ENCODE assay signal across 13 cellular contexts in the genomic region with DNA sequence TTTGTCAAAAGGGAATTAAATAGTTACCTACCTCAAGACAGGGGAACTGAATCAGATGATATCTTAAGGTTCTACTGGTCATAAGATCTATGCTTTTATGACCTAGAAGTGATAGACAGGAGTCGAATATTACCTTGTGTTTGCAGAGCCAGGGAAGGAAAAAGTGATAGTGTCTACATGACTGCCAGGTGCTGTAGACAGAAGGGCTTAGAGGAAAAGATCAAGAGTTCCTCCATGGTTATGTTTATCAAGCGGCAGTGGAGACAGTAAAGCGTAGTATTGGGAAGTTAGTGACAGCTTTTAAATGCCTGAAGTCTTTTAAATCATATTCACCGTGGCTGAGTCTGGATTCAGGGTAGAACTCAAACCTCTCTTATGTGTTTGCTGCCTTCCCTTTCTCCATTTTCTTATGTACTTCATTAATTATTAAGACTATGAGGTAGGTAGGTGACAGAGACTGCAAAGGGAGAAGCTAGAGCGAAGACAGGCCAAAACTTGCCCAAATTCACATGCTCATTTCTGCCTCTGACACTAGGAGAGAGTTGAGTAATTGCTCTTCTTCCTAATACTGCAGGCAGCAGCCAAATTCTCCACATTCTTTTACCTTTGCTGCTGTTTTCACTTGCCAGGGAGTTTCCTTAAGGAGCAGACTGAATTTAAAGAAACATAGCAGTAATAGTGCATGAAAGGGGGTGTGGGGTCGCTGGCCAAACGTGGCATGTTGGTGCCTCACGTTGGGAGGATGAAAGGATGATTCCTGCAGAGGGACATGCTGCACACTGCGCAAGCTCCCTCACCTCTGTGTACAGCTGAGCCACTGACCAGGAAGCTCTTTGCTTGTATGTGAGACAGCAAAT. TPM values are rescaled to one million over a fixed set of nuclear protein-coding genes. Genes with fewer than 3 reads are reported as not detected.
DNase-seq lines count a peak whose midpoint lies in the region; TF ChIP-seq lines count a peak whose summit lies in the region.
"Had no signal": no experiment of that assay in that cellular context is flagged by ENCODE, and none has a peak within 500 bp of the region (broad histone marks: within the 10 kb centered on the region; RNA-seq: fewer than 3 reads in every experiment).

No MANE protein-coding gene starts in this region.

- no peak for TF ChIP-seq CTCF in type B pancreatic cell (conservative IDR thresholded peaks at IDR 0.05)

- no peak overlapping the region for H3K23ac ChIP-seq in mesenchymal stem cell (ENCODE audit: low read length in 2 of 2)

- peak overlapping the region; percentile 68 for H3K27ac Mint-ChIP-seq in type B pancreatic cell
- H3K27ac Mint-ChIP-seq: T-helper 1 cell treated with Interleukin-12 subunit alpha and Interleukin-12 subunit beta and Interleukin-4 antibody, amounts not matched to agents 30 μg/mL and 1 μg/mL, for 36 hours had no signal

- H3K36me3 Mint-ChIP-seq in type B pancreatic cell = peaks cover 7% of the 10 kb centered on the region

- H3K36me3 ChIP-seq in HUES6 (ENCODE audit: control insufficient read depth, insufficient read depth, low read length) (no peaks in the 10 kb centered on the region), mesenchymal stem cell (ENCODE audit: control insufficient read depth in 1 of 2, insufficient read depth in 2 of 2, low read depth in 1 of 2, low read length in 2 of 2) (no peaks in the 10 kb centered on the region)

- H3K4me1 ChIP-seq in HUES6 (ENCODE audit: control insufficient read depth, insufficient read depth, low read length) (peaks cover 94% of the 10 kb centered on the region), mesenchymal stem cell (ENCODE audit: control insufficient read depth, insufficient read depth, low read depth, low read length) (peaks cover 16% of the 10 kb centered on the region)

- no peaks in the 10 kb centered on the region for H3K9me3 Mint-ChIP-seq in type B pancreatic cell
- H3K9me3 Mint-ChIP-seq: T-helper 1 cell treated with Interleukin-12 subunit alpha and Interleukin-12 subunit beta and Interleukin-4 antibody, amounts not matched to agents 30 μg/mL and 1 μg/mL, for 36 hours had no signal

- peak overlapping the region; percentile 36 for H3K4me2 ChIP-seq in mesenchymal stem cell (ENCODE audit: low read length, poor library complexity, severe bottlenecking)

- no peak overlapping the region for H2BK120ac ChIP-seq in mesenchymal stem cell (ENCODE audit: low read depth, low read length)

- no peak overlapping the region for H3K4ac ChIP-seq in mesenchymal stem cell (ENCODE audit: low read depth in 1 of 2, low read length in 2 of 2)

- 58% methylated on average over 8 of the region's 9 CpGs for WGBS in mesenchymal stem cell

- peak overlapping the region; percentile 23 for H3K4me3 Mint-ChIP-seq in type B pancreatic cell
- H3K4me3 Mint-ChIP-seq: T-helper 1 cell treated with Interleukin-12 subunit alpha and Interleukin-12 subunit beta and Interleukin-4 antibody, amounts not matched to agents 30 μg/mL and 1 μg/mL, for 36 hours had no signal

- H2BK12ac ChIP-seq in mesenchymal stem cell (ENCODE audit: low read length in 2 of 2) = peak overlapping the region in 1 of 2 experiments; percentile 0

- no peak overlapping the region for H2AFZ ChIP-seq in mesenchymal stem cell (ENCODE audit: low read depth, low read length)

- peak overlapping the region in 1 of 2 experiments; percentile 5 for H3K14ac ChIP-seq in mesenchymal stem cell (ENCODE audit: low read length in 2 of 2)

- H3K9ac ChIP-seq in HUES6 (ENCODE audit: low read length) (peak overlapping the region; percentile 25), mesenchymal stem cell (ENCODE audit: low read length) (no peak overlapping the region)

- H3K79me1 ChIP-seq in mesenchymal stem cell (replicated peaks; ENCODE audit: low read length, poor library complexity, severe bottlenecking) = no peaks in the 10 kb centered on the region

- peak overlapping the region; percentile 63 for H2BK5ac ChIP-seq in mesenchymal stem cell (ENCODE audit: low read depth, low read length, poor library complexity, severe bottlenecking)

- peak overlapping the region; percentile 5 for H4K91ac ChIP-seq in mesenchymal stem cell (ENCODE audit: low read length)

- no peak overlapping the region for H4K8ac ChIP-seq in mesenchymal stem cell (ENCODE audit: low read length)

- no peaks in the 10 kb centered on the region for H3K9me3 ChIP-seq in HUES6 (ENCODE audit: control insufficient read depth, insufficient read depth, low read depth, low read length)
- H3K9me3 ChIP-seq in mesenchymal stem cell (ENCODE audit: control insufficient read depth, low read length) = no peaks in the 10 kb centered on the region

- peaks cover 47% of the 10 kb centered on the region for H3K4me1 Mint-ChIP-seq in type B pancreatic cell (ENCODE audit: unreplicated experiment)

- no peak overlapping the region for H2BK15ac ChIP-seq in mesenchymal stem cell (ENCODE audit: low read depth, poor library complexity, severe bottlenecking)

- peak; percentile 45 for DNase-seq in dermis blood vessel endothelial cell
- no peak for DNase-seq in mesenchymal stem cell
- DNase-seq in type B pancreatic cell (ENCODE audit: extremely low spot score, unreplicated experiment) = no peak
- no peak for DNase-seq in retina
- no peak for DNase-seq in NCI-H2196 (lab: John Stamatoyannopoulos, UW; ENCODE audit: unreplicated experiment)
- DNase-seq in T-helper 2 cell = no peak
- no peak for DNase-seq in NCI-H1417 treated with DMSO at 0.1 percent for 48 hours (lab: John Stamatoyannopoulos, UW)
- DNase-seq: GF-D8, hypothalamus, NCI-H69, nucleus accumbens had no signal

- H3K4me3 ChIP-seq in HUES6 (ENCODE audit: low read depth, low read length) (peak overlapping the region; percentile 26), mesenchymal stem cell (ENCODE audit: insufficient read depth in 1 of 2, low read depth in 1 of 2, low read length in 2 of 2) (no peak overlapping the region)

- H2AK5ac ChIP-seq in mesenchymal stem cell (ENCODE audit: low read length, severe bottlenecking) = peak overlapping the region; percentile 91

- no peaks in the 10 kb centered on the region for H3K27me3 ChIP-seq in HUES6 (ENCODE audit: control insufficient read depth, insufficient read depth, low read length)
- H3K27me3 ChIP-seq in mesenchymal stem cell (ENCODE audit: control insufficient read depth in 1 of 2, insufficient read depth in 1 of 2, low read length in 2 of 2) = no peaks in the 10 kb centered on the region

- peak overlapping the region; percentile 62 for H3K27ac ChIP-seq in HUES6 (ENCODE audit: low read depth, low read length)
- H3K27ac ChIP-seq in mesenchymal stem cell (ENCODE audit: low read length, poor library complexity, severe bottlenecking) = peak overlapping the region; percentile 95

- peak overlapping the region in 1 of 2 experiments; percentile 1 for H3K18ac ChIP-seq in mesenchymal stem cell (ENCODE audit: low read depth in 1 of 2, low read length in 2 of 2)

- H3K27me3 Mint-ChIP-seq in type B pancreatic cell = no peaks in the 10 kb centered on the region

RNA-seq across cellular contexts. Expression of a gene that starts 12.1 kb away (rescaled TPM):
- total RNA-seq in dermis blood vessel endothelial cell (765 and 891 TPM in 2 replicates), type B pancreatic cell (ENCODE audit: low replicate concordance) (24.4 and 30.3 TPM in 2 replicates)
- 70.6 TPM for polyA plus RNA-seq in mesenchymal stem cell (2013, experiment 1 of 2)
- polyA plus RNA-seq in mesenchymal stem cell (2013, experiment 2 of 2) = 70.6 TPM

Comparison
In these comparisons a context has a peak if more than half of its experiments do, and no peak if none do; other contexts are left out.
1. RNA of a gene that starts 12.1 kb away (total RNA-seq): 765 to 891 TPM in dermis blood vessel endothelial cell; 24.4 to 30.3 TPM in type B pancreatic cell; every median in the first group is over 10 times any median in the second.